11 cellular contexts compared by ENCODE assay signal in genomic region chr16:79842197-79842596, GRCh38.
"Had no signal": no experiment of that assay in that cellular context is flagged by ENCODE, and none has a peak within 500 bp of the region (broad histone marks: within the 10 kb centered on the region; RNA-seq: fewer than 3 reads in every experiment).

No MANE protein-coding gene starts in this region.

- H3K4me2 ChIP-seq: GM23338 had no signal

- H2AFZ ChIP-seq: GM23248, GM23338 had no signal

- H3K36me3 ChIP-seq: HAP-1 had no signal

- H3K9me3 ChIP-seq: HAP-1 had no signal

- FAIRE-seq: H1, H54 had no signal

- H3K27ac ChIP-seq: GM23248 had no signal

- H3K9ac ChIP-seq: GM23248 had no signal

- DNase-seq: GM23248, GOT3, H7, H9, HCEC 1CT, HFFc6 had no signal

- ATAC-seq: GM23338, HCT116 had no signal

- H3K4me3 ChIP-seq: GM23248, GM23338, HAP-1 had no signal

- H3K4me1 ChIP-seq: HAP-1 had no signal
